In genomic region chr3:149621218-149622005, GRCh38 we compare ENCODE assay signal across 9 cellular contexts. TPM values are rescaled to one million over a fixed set of nuclear protein-coding genes. Genes with fewer than 3 reads are reported as not detected.
DNase-seq lines count a peak whose midpoint lies in the region; ATAC-seq and TF ChIP-seq lines count a peak whose summit lies in the region.
"Had no signal": no experiment of that assay in that cellular context is flagged by ENCODE, and none has a peak within 500 bp of the region (broad histone marks: within the 10 kb centered on the region; RNA-seq: fewer than 3 reads in every experiment).

No MANE protein-coding gene starts in this region.

- H3K4me1 Mint-ChIP-seq in WTC11 = peaks cover 60% of the 10 kb centered on the region

- peak; percentile 33 for DNase-seq in NK-92 treated with Interleukin-12 subunit alpha and Interleukin-12 subunit beta, amount 100 ng/mL, for 24 hours (lab: John Stamatoyannopoulos, UW)
- DNase-seq in NK-92 (lab: John Stamatoyannopoulos, UW; ENCODE audit: unreplicated experiment) (no peak), WTC11 (ENCODE audit: low spot score) (no peak), HT-29 (ENCODE audit: low spot score) (no peak), superior temporal gyrus (ENCODE audit: extremely low spot score) (no peak)
- no peak for DNase-seq in effector memory CD4-positive, alpha-beta T cell

- H3K27ac Mint-ChIP-seq in WTC11 = peak overlapping the region; percentile 85; the same call in 1 of the 2 replicates

- no peak overlapping the region for H3K4me3 Mint-ChIP-seq in WTC11

- no peaks in the 10 kb centered on the region for H3K27me3 Mint-ChIP-seq in WTC11 (ENCODE audit: low read depth)

- CTCF ChIA-PET in WTC11 (lab: Charles Lee) = interaction anchor here (1.6 to 3.3 kb wide), 2 partner anchors 52 to 96 kb away, joined by 5 to 12 read pairs; no protein-coding TSS in a partner anchor

- POLR2A ChIA-PET in WTC11 (lab: Charles Lee) = interaction anchor here (1.6 kb wide), 1 partner anchor 37 kb away, joined by 10 read pairs; the partner anchor contains the start of gene WWTR1

- 93% methylated on average over 4 to 5 of the region's 5 CpGs for WGBS in mesodermal cell (ENCODE audit: insufficient coverage in 2 of 2), 2 experiments

- H3K4me3 ChIP-seq in mesodermal cell (ENCODE audit: extremely low read depth, insufficient read depth, low read length, poor library complexity, severe bottlenecking) = no peak overlapping the region
- no peak overlapping the region for H3K4me3 ChIP-seq in effector memory CD4-positive, alpha-beta T cell (ENCODE audit: insufficient read depth, low read depth, low read length, poor library complexity, severe bottlenecking)

- peak overlapping the region; percentile 66 for H3K27ac ChIP-seq in mesodermal cell (ENCODE audit: low read depth, low read length, severe bottlenecking)
- no peak overlapping the region for H3K27ac ChIP-seq in effector memory CD4-positive, alpha-beta T cell (ENCODE audit: insufficient read depth, low read length, poor library complexity, severe bottlenecking)
- H3K27ac ChIP-seq: 22Rv1 had no signal

- ATAC-seq in HG03025 (IDR thresholded peaks at IDR 0.05; ENCODE audit: low FRiP score, unreplicated experiment) = peak; percentile 63
- no peak for ATAC-seq in WTC11

- H3K36me3 ChIP-seq in mesodermal cell (ENCODE audit: control insufficient read depth, insufficient read depth, low read length) = peaks cover 23% of the 10 kb centered on the region
- no peaks in the 10 kb centered on the region for H3K36me3 ChIP-seq in effector memory CD4-positive, alpha-beta T cell (ENCODE audit: control insufficient read depth, insufficient read depth, low read length)

- H3K4me1 ChIP-seq in mesodermal cell (ENCODE audit: control insufficient read depth, insufficient read depth, low read length, poor library complexity, severe bottlenecking) = peaks cover 44% of the 10 kb centered on the region
- H3K4me1 ChIP-seq in effector memory CD4-positive, alpha-beta T cell (ENCODE audit: control insufficient read depth, insufficient read depth, low read length, poor library complexity, severe bottlenecking) = no peaks in the 10 kb centered on the region

- TF ChIP-seq CTCF in WTC11 (IDR thresholded peaks at IDR 0.05) = no peak

- no peaks in the 10 kb centered on the region for H3K27me3 ChIP-seq in effector memory CD4-positive, alpha-beta T cell (replicated peaks; ENCODE audit: control insufficient read depth, insufficient read depth, low read length, poor library complexity, severe bottlenecking)

- no peaks in the 10 kb centered on the region for H3K9me3 Mint-ChIP-seq in WTC11

- 0 out of 2 replicates have a peak, but pooled peaks cover 2% of the 10 kb centered on the region for H3K36me3 Mint-ChIP-seq in WTC11

- no peaks in the 10 kb centered on the region for H3K9me3 ChIP-seq in mesodermal cell (ENCODE audit: control insufficient read depth, low read length)
- no peaks in the 10 kb centered on the region for H3K9me3 ChIP-seq in effector memory CD4-positive, alpha-beta T cell (ENCODE audit: control insufficient read depth, low read length)

TF ChIP-seq in WTC11, 78 proteins besides CTCF, POLR2A, EP300 and RAD21:
- TF ChIP-seq PRRX2 (CRISPR knock-in tag; IDR thresholded peaks at IDR 0.05) (no peak), PREB (CRISPR knock-in tag; IDR thresholded peaks at IDR 0.05; ENCODE audit: borderline replicate concordance) (no peak), CREB1 (CRISPR knock-in tag; IDR thresholded peaks at IDR 0.05) (no peak), PRDM15 (CRISPR knock-in tag; IDR thresholded peaks at IDR 0.05) (no peak), ZNF138 (CRISPR knock-in tag; conservative IDR thresholded peaks at IDR 0.05) (no peak)
TF ChIP-seq in WTC11: peak in this region for 0.

RNA-seq across cellular contexts. Expression of gene WWTR1, which starts 36.4 kb away (rescaled TPM):
- total RNA-seq in WTC11 (2021) = 24.6 to 30.0 TPM (median 25.5 TPM) in 3 replicates
- 88.0 TPM for polyA plus RNA-seq in mesodermal cell (2013, experiment 1 of 2)
- polyA plus RNA-seq in mesodermal cell (2013, experiment 2 of 2) = 74.8 TPM
- total RNA-seq in HT-29 (2014; rRNA removed; shearing (Covaris generic)) = 3.2 and 4.2 TPM in 2 replicates
